ENCODE assay signal across 19 cellular contexts in the genomic region with DNA sequence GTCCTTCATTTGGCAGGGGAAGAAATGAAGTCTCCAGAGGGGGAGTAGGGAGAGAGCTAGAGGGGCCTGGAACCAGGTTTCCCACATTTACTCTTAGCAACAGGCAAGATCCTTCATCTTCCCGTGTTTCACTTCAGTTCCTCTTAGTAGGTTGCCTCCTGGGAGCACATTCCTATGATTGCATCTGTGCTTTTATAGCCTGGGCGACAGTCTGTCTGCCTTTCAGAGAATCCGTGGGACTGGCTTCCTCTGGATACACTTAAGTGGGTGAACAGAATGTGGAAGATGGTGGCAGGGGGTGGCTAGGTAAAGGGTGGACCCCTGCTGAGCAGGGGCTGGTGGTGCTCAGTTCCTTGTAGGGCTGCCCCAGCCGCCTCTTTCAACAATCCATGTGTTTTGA. TPM values are rescaled to one million over a fixed set of nuclear protein-coding genes. Genes with fewer than 3 reads are reported as not detected.
DNase-seq lines count a peak whose midpoint lies in the region; ATAC-seq and TF ChIP-seq lines count a peak whose summit lies in the region.
"Had no signal": no experiment of that assay in that cellular context is flagged by ENCODE, and none has a peak within 500 bp of the region (broad histone marks: within the 10 kb centered on the region; RNA-seq: fewer than 3 reads in every experiment).

No MANE protein-coding gene starts in this region.

- H2BK12ac ChIP-seq in trophoblast cell (ENCODE audit: low read length) = no peak overlapping the region

- H3K23ac ChIP-seq in trophoblast cell (ENCODE audit: low read length) = no peak overlapping the region

- H3K79me1 ChIP-seq in trophoblast cell (ENCODE audit: low read length) = peaks cover 36% of the 10 kb centered on the region

- peak overlapping the region; percentile 78 for H4K91ac ChIP-seq in trophoblast cell (ENCODE audit: low read depth, low read length)

- no peak overlapping the region for H4K8ac ChIP-seq in trophoblast cell (ENCODE audit: low read depth, low read length)

- no peak overlapping the region for H2AFZ ChIP-seq in trophoblast cell (ENCODE audit: insufficient read depth, low read length, poor library complexity)

- in situ Hi-C loops in gastrocnemius medialis (cut with MboI; ENCODE audit: low sequenced_read_pairs in 4 of 4) = no loop called here

- ATAC-seq in heart right ventricle (no peak), heart left ventricle (no peak), HG03342 (IDR thresholded peaks at IDR 0.05; ENCODE audit: unreplicated experiment) (no peak), gastrocnemius medialis (no peak)
- ATAC-seq: Right ventricle myocardium inferior had no signal

- H3K4me3 ChIP-seq in heart right ventricle (no peak overlapping the region), heart left ventricle (no peak overlapping the region), dorsolateral prefrontal cortex (no peak overlapping the region), trophoblast cell (ENCODE audit: low read depth, low read length) (no peak overlapping the region), gastrocnemius medialis (no peak overlapping the region)

- no peak overlapping the region for H2AK5ac ChIP-seq in trophoblast cell (ENCODE audit: low read length)

- 52 to 56% methylated on average over 4 of the region's 4 CpGs for WGBS in heart right ventricle, 2 donors
- WGBS in heart left ventricle, 4 donors = 43 to 52% (median 48%) methylated on average over 4 of the region's 4 CpGs
- WGBS in trophoblast cell (ENCODE audit: extremely low coverage, insufficient coverage, insufficient read length) = no CpG with 5 or more reads among the region's 4 CpGs

- no peaks in the 10 kb centered on the region for H3K9me3 ChIP-seq in heart right ventricle
- H3K9me3 ChIP-seq in heart left ventricle = no peaks in the 10 kb centered on the region
- no peaks in the 10 kb centered on the region for H3K9me3 ChIP-seq in trophoblast cell (ENCODE audit: insufficient read depth, low read depth, low read length)
- H3K9me3 ChIP-seq in gastrocnemius medialis = no peaks in the 10 kb centered on the region

- intact Hi-C loops in heart right ventricle (cut with DNase I) (no loop called here), heart left ventricle (cut with DNase I) (no loop called here), dorsolateral prefrontal cortex (cut with DNase I) (no loop called here), gastrocnemius medialis (cut with DNase I; ENCODE audit: low total_unique reads) (loop anchor here (5.0 kb wide), 1 partner anchor 188 kb away; no protein-coding TSS in a partner anchor)

- no peak overlapping the region for H3K4me3 Mint-ChIP-seq in type B pancreatic cell
- H3K4me3 Mint-ChIP-seq: B cell; CD4-positive, CD25-positive, alpha-beta regulatory T cell had no signal

- peak overlapping the region; percentile 28 for H3K14ac ChIP-seq in trophoblast cell (ENCODE audit: low read length)

- H3K4ac ChIP-seq in trophoblast cell (ENCODE audit: low read depth, low read length) = peak overlapping the region; percentile 32

- H3K36me3 ChIP-seq in heart right ventricle (no peaks in the 10 kb centered on the region), heart left ventricle (no peaks in the 10 kb centered on the region), trophoblast cell (ENCODE audit: control insufficient read depth in 1 of 2, insufficient read depth in 2 of 2, low read length in 2 of 2) (no peaks in the 10 kb centered on the region), gastrocnemius medialis (no peaks in the 10 kb centered on the region)

- H3K4me2 ChIP-seq in trophoblast cell (ENCODE audit: low read length) = peak overlapping the region; percentile 26

- no peak for DNase-seq in heart right ventricle
- no peak for DNase-seq in heart left ventricle
- DNase-seq in dorsolateral prefrontal cortex = no peak
- peak in 1 of 2 donors; percentile 18 for DNase-seq in trophoblast cell
- no peak for DNase-seq in gastrocnemius medialis
- DNase-seq in type B pancreatic cell (ENCODE audit: extremely low spot score, unreplicated experiment) = no peak
- no peak for DNase-seq in hepatic stellate cell (ENCODE audit: low spot score)
- DNase-seq: 8988T; CD4-positive, CD25-positive, alpha-beta regulatory T cell; COR-L47; DMS153; EL; KBM-7; NCI-H1105; NCI-H1694 treated with DMSO at 0.1 percent for 48 hours; NCI-H774 had no signal

- H3K79me2 ChIP-seq in trophoblast cell (ENCODE audit: control insufficient read depth, insufficient read depth, low read length, poor library complexity) = peaks cover 8% of the 10 kb centered on the region

- H3K4me1 Mint-ChIP-seq in type B pancreatic cell (ENCODE audit: unreplicated experiment) = peaks cover 48% of the 10 kb centered on the region

- no peaks in the 10 kb centered on the region for H3K9me3 Mint-ChIP-seq in type B pancreatic cell
- H3K9me3 Mint-ChIP-seq: CD4-positive, CD25-positive, alpha-beta regulatory T cell had no signal

- peak overlapping the region; percentile 19 for H3K18ac ChIP-seq in trophoblast cell (ENCODE audit: low read length)

- no peak overlapping the region for H3K27ac Mint-ChIP-seq in type B pancreatic cell
- H3K27ac Mint-ChIP-seq: B cell; CD4-positive, CD25-positive, alpha-beta regulatory T cell had no signal

- no peak overlapping the region for H3K9ac ChIP-seq in trophoblast cell (ENCODE audit: low read length)

- TF ChIP-seq CTCF in heart right ventricle (IDR thresholded peaks at IDR 0.05) = no peak
- TF ChIP-seq CTCF in heart left ventricle (IDR thresholded peaks at IDR 0.05) = no peak
- no peak for TF ChIP-seq CTCF in dorsolateral prefrontal cortex (IDR thresholded peaks at IDR 0.05 in 54 of 56, conservative IDR thresholded peaks at IDR 0.05 in 2 of 56; ENCODE audit: low read depth in 1 of 56, partially characterized antibody in 56 of 56)
- no peak for TF ChIP-seq CTCF in gastrocnemius medialis (IDR thresholded peaks at IDR 0.05 in 4 of 5, conservative IDR thresholded peaks at IDR 0.05 in 1 of 5)
- TF ChIP-seq CTCF in type B pancreatic cell (conservative IDR thresholded peaks at IDR 0.05) = no peak

- H2BK5ac ChIP-seq in trophoblast cell (ENCODE audit: low read depth, low read length, poor library complexity) = peak overlapping the region; percentile 80

- no peak overlapping the region for H4K12ac ChIP-seq in trophoblast cell (ENCODE audit: low read depth, low read length)

- H3K36me3 Mint-ChIP-seq in type B pancreatic cell = no peaks in the 10 kb centered on the region

- H3K4me1 ChIP-seq in heart right ventricle (peaks cover 29 to 99% (median 89%) of the 10 kb centered on the region in 9 donors), heart left ventricle (peaks cover 9 to 95% (median 62%) of the 10 kb centered on the region in 12 donors), trophoblast cell (ENCODE audit: control insufficient read depth in 1 of 2, insufficient read depth in 2 of 2, low read length in 2 of 2) (peaks cover 40 to 48% of the 10 kb centered on the region in 2 experiments), gastrocnemius medialis (peaks cover 53 to 55% of the 10 kb centered on the region in 2 donors)

- TF ChIP-seq POLR2A in heart left ventricle (IDR thresholded peaks at IDR 0.05) = no peak
- no peak for TF ChIP-seq POLR2A in gastrocnemius medialis (IDR thresholded peaks at IDR 0.05)

- peak overlapping the region; percentile 65 for H2BK120ac ChIP-seq in trophoblast cell (ENCODE audit: insufficient read depth, low read length, poor library complexity)

- no peaks in the 10 kb centered on the region for H3K27me3 ChIP-seq in heart right ventricle
- no peaks in the 10 kb centered on the region for H3K27me3 ChIP-seq in heart left ventricle
- H3K27me3 ChIP-seq in dorsolateral prefrontal cortex = no peaks in the 10 kb centered on the region
- no peaks in the 10 kb centered on the region for H3K27me3 ChIP-seq in trophoblast cell (ENCODE audit: insufficient read depth, low read length)
- no peaks in the 10 kb centered on the region for H3K27me3 ChIP-seq in gastrocnemius medialis

- no peaks in the 10 kb centered on the region for H3K27me3 Mint-ChIP-seq in type B pancreatic cell
- H3K27me3 Mint-ChIP-seq: B cell; CD4-positive, CD25-positive, alpha-beta regulatory T cell had no signal

- peak overlapping the region in 6 of 10 donors; percentile 10 to 55 (median 24) for H3K27ac ChIP-seq in heart right ventricle
- peak overlapping the region in 3 of 12 donors; percentile 39 to 88 (median 57) for H3K27ac ChIP-seq in heart left ventricle
- H3K27ac ChIP-seq in dorsolateral prefrontal cortex = peak overlapping the region in 43 of 59 donors; percentile 0 to 94 (median 57)
- H3K27ac ChIP-seq in trophoblast cell (ENCODE audit: low read depth, low read length) = peak overlapping the region; percentile 88
- H3K27ac ChIP-seq in gastrocnemius medialis = no peak overlapping the region

RNA-seq across cellular contexts. Expression of a gene that starts 33.4 kb away (rescaled TPM):
- total RNA-seq in heart right ventricle = 10 to 100 TPM; 10.7 to 17.2 (median 13.9) TPM
- 1 to 10 TPM; 5.4 to 5.6 TPM for polyA plus RNA-seq in heart right ventricle
- 10 to 100 TPM; 10.8 to 23.0 (median 15.0) TPM for total RNA-seq in heart left ventricle
- polyA plus RNA-seq in heart left ventricle = 10 to 100 TPM in 1 of 2 donors, 1 to 10 TPM in 1; 6.0 to 14.3 TPM
- 10 to 100 TPM; 14.9 to 41.4 (median 27.2) TPM for total RNA-seq in dorsolateral prefrontal cortex
- polyA plus RNA-seq in trophoblast cell (2013) = 19.0 and 19.9 TPM in 2 replicates
- 1 to 10 TPM; 2.9 to 9.1 (median 6.3) TPM for total RNA-seq in gastrocnemius medialis
- total RNA-seq in type B pancreatic cell (ENCODE audit: low replicate concordance) = 28.3 and 28.9 TPM in 2 replicates

Comparison
In these comparisons a context has a peak if more than half of its experiments do, and no peak if none do; other contexts are left out.
1. H3K27ac ChIP-seq: peak in heart right ventricle (6 of 10), dorsolateral prefrontal cortex (43 of 59) and trophoblast cell (single experiment); none in gastrocnemius medialis (0 of 4).